ENCODE assay signal across 18 cellular contexts in genomic region chr2:160014227-160014626, GRCh38. TPM values are rescaled to one million over a fixed set of nuclear protein-coding genes. Genes with fewer than 3 reads are reported as not detected.
A peak's percentile ranks its signal among the peaks of the same experiment; 100 is the strongest.
DNase-seq lines count a peak whose midpoint lies in the region; ATAC-seq and TF ChIP-seq lines count a peak whose summit lies in the region.
"Had no signal": no experiment of that assay in that cellular context is flagged by ENCODE, and none has a peak within 500 bp of the region (broad histone marks: within the 10 kb centered on the region; RNA-seq: fewer than 3 reads in every experiment).

No MANE protein-coding gene starts in this region.

- H3K27me3 ChIP-seq in thoracic aorta (replicated peaks; ENCODE audit: insufficient read depth): no peaks in the 10 kb centered on the region
- H3K27me3 ChIP-seq: SJCRH30 had no signal

- peak; percentile 32 for DNase-seq in DMS53 (lab: John Stamatoyannopoulos, UW)
- DNase-seq in DMS53 treated with DMSO at 0.1 percent for 48 hours (lab: John Stamatoyannopoulos, UW; ENCODE audit: unreplicated experiment): no peak
- DNase-seq in Kasumi-1 (lab: John Stamatoyannopoulos, UW): peak; percentile 6 to 23
- DNase-seq in cardiac fibroblast (ENCODE audit: low read depth in 2 of 2): peak; percentile 26 to 34
- DNase-seq in thoracic aorta (ENCODE audit: low spot score): no peak
- no peak for DNase-seq in effector memory CD8-positive, alpha-beta T cell
- DNase-seq in activated naive CD8-positive, alpha-beta T cell treated with anti-CD3 and anti-CD28 coated beads, Interleukin-2, amount 50 U/mL, for 24 hours: no peak
- DNase-seq: NCI-H1105, NCI-H1694, NCI-H2081 treated with DMSO at 0.1 percent for 48 hours, NCI-H510A treated with DMSO at 0.1 percent for 48 hours, NCI-H82, PC-9, SJCRH30 had no signal

- no peaks in the 10 kb centered on the region for H3K9me3 Mint-ChIP-seq in effector memory CD8-positive, alpha-beta T cell
- H3K9me3 Mint-ChIP-seq in activated naive CD8-positive, alpha-beta T cell treated with anti-CD3 and anti-CD28 coated beads, Interleukin-2, amount 50 U/mL, for 24 hours: no peaks in the 10 kb centered on the region

- TF ChIP-seq CTCF in cardiac fibroblast (IDR thresholded peaks at IDR 0.05; ENCODE audit: low read depth, low read length) (peak; percentile 9), thoracic aorta (IDR thresholded peaks at IDR 0.05) (peak; percentile 16)

- H3K4me3 Mint-ChIP-seq in effector memory CD8-positive, alpha-beta T cell: no peak overlapping the region
- no peak overlapping the region for H3K4me3 Mint-ChIP-seq in activated naive CD8-positive, alpha-beta T cell treated with anti-CD3 and anti-CD28 coated beads, Interleukin-2, amount 50 U/mL, for 24 hours
- H3K4me3 Mint-ChIP-seq: B cell had no signal

- H3K9me3 ChIP-seq in thoracic aorta: no peaks in the 10 kb centered on the region
- H3K9me3 ChIP-seq: SJCRH30 had no signal

- no peak overlapping the region for H3K27ac ChIP-seq in thoracic aorta
- H3K27ac ChIP-seq: 22Rv1, PC-9, RWPE1, SJCRH30 had no signal

- no peak overlapping the region for H3K4me3 ChIP-seq in cardiac fibroblast (replicated peaks in 1 of 2; ENCODE audit: low read depth in 2 of 2, low read length in 2 of 2)
- no peak overlapping the region for H3K4me3 ChIP-seq in thoracic aorta
- H3K4me3 ChIP-seq: PC-9, SJCRH30 had no signal

- H3K27me3 Mint-ChIP-seq in effector memory CD8-positive, alpha-beta T cell: peaks cover 22 to 31% of the 10 kb centered on the region in 2 donors
- peaks cover 17% of the 10 kb centered on the region for H3K27me3 Mint-ChIP-seq in activated naive CD8-positive, alpha-beta T cell treated with anti-CD3 and anti-CD28 coated beads, Interleukin-2, amount 50 U/mL, for 24 hours

- peaks cover 7% of the 10 kb centered on the region for H3K36me3 ChIP-seq in thoracic aorta
- H3K36me3 ChIP-seq: SJCRH30 had no signal

- no peaks in the 10 kb centered on the region for H3K36me3 Mint-ChIP-seq in effector memory CD8-positive, alpha-beta T cell (ENCODE audit: insufficient read depth)
- no peaks in the 10 kb centered on the region for H3K36me3 Mint-ChIP-seq in activated naive CD8-positive, alpha-beta T cell treated with anti-CD3 and anti-CD28 coated beads, Interleukin-2, amount 50 U/mL, for 24 hours (ENCODE audit: low read depth)

- H3K27ac Mint-ChIP-seq in effector memory CD8-positive, alpha-beta T cell: no peak overlapping the region
- H3K27ac Mint-ChIP-seq in activated naive CD8-positive, alpha-beta T cell treated with anti-CD3 and anti-CD28 coated beads, Interleukin-2, amount 50 U/mL, for 24 hours: no peak overlapping the region
- H3K27ac Mint-ChIP-seq: B cell had no signal

- no peaks in the 10 kb centered on the region for H3K4me1 ChIP-seq in thoracic aorta (ENCODE audit: control insufficient read depth in 1 of 2, low read depth in 2 of 2)
- H3K4me1 ChIP-seq: SJCRH30 had no signal

- H3K4me1 Mint-ChIP-seq in effector memory CD8-positive, alpha-beta T cell (ENCODE audit: low read depth in 2 of 2): no peaks in the 10 kb centered on the region
- H3K4me1 Mint-ChIP-seq in activated naive CD8-positive, alpha-beta T cell treated with anti-CD3 and anti-CD28 coated beads, Interleukin-2, amount 50 U/mL, for 24 hours: no peaks in the 10 kb centered on the region
- H3K4me1 Mint-ChIP-seq: B cell had no signal

- no peak for ATAC-seq in thoracic aorta (ENCODE audit: insufficient number of reproducible peaks, low FRiP score, low read depth)
- ATAC-seq in effector memory CD8-positive, alpha-beta T cell (replicated peaks): no peak
- no peak for ATAC-seq in activated naive CD8-positive, alpha-beta T cell treated with anti-CD3 and anti-CD28 coated beads, Interleukin-2, amount 50 U/mL, for 24 hours
- no peak for ATAC-seq in HG03108 (IDR thresholded peaks at IDR 0.05; ENCODE audit: unreplicated experiment)

RNA-seq across cellular contexts. Expression of gene PLA2R1, which starts 48.2 kb away (rescaled TPM):
- total RNA-seq in thoracic aorta: 10 to 100 TPM; 28.3 to 28.7 TPM
- total RNA-seq: B cell, SJCRH30 had no signal

Comparison
In these comparisons a context has a peak if more than half of its experiments do, and no peak if none do; other contexts are left out.
1. DNase-seq: peak in DMS53 (single experiment), Kasumi-1 (2 of 2) and cardiac fibroblast (2 of 2); none in DMS53 treated with DMSO at 0.1 percent for 48 hours (single experiment), thoracic aorta (single experiment), effector memory CD8-positive, alpha-beta T cell (0 of 3) and activated naive CD8-positive, alpha-beta T cell treated with anti-CD3 and anti-CD28 coated beads, Interleukin-2, amount 50 U/mL, for 24 hours (single experiment).